2 cellular contexts compared by ENCODE assay signal in the genomic region with DNA sequence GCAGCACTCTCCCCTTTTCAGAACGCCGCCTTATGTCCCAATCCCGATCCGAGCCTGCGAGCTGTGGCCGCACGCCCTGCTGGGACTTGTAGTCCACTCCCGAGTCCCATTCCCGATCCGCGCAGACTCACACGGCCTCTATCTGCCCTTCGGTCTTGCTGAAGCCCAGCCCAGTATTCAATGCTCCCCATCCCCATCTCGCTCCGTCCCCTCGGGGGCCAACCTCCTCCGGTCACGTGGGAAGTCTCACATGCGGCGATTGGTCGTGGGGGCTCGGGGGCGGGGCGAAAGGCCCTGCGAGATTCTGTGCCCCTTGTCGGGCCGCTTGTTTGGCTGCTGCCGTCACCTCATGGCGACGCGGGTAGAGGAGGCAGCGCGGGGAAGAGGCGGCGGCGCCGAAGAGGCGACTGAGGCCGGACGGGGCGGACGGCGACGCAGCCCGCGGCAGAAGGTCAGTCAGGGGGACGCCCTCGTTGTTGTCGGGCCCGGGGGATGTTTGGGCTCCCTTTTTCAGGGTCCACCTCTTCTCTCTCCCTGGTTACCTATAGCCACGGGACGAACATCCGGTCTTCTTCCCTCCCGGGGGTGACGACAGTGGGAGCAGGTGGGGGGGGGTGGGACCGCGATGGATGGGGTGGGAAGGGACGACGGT.
TF ChIP-seq lines count a peak whose summit lies in the region.

Gene TXLNG, plus strand, starts transcription at position 328 of the 652 bp plus-strand sequence. Its CDS starts 22 bp downstream, at position 350.

TF ChIP-seq in IMR-90, 13 proteins besides CTCF, POLR2A, EP300 and RAD21:
- TF ChIP-seq, protein P1, sequence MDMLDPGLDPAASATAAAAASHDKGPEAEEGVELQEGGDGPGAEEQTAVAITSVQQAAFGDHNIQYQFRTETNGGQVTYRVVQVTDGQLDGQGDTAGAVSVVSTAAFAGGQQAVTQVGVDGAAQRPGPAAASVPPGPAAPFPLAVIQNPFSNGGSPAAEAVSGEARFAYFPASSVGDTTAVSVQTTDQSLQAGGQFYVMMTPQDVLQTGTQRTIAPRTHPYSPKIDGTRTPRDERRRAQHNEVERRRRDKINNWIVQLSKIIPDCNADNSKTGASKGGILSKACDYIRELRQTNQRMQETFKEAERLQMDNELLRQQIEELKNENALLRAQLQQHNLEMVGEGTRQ (IDR thresholded peaks at IDR 0.05; ENCODE audit: low read depth, low read length) = peak; percentile 98
- peak; percentile 69 for TF ChIP-seq MXI1 (IDR thresholded peaks at IDR 0.05; ENCODE audit: borderline replicate concordance, low read depth, low read length)
- TF ChIP-seq FOS (IDR thresholded peaks at IDR 0.05; ENCODE audit: low read depth, low read length) = no peak
- no peak for TF ChIP-seq RCOR1 (IDR thresholded peaks at IDR 0.05; ENCODE audit: insufficient replicate concordance, low read length)
- no peak for TF ChIP-seq MAFK (IDR thresholded peaks at IDR 0.05; ENCODE audit: low read depth, low read length)
- peak; percentile 72; the same call in 1 of the 2 replicates for TF ChIP-seq CHD1 (IDR thresholded peaks at IDR 0.05; ENCODE audit: low read depth, low read length)
- TF ChIP-seq NFE2L2 (IDR thresholded peaks at IDR 0.05; ENCODE audit: low read depth, low read length) = no peak
- TF ChIP-seq CEBPB (IDR thresholded peaks at IDR 0.05; ENCODE audit: low read depth, low read length) = peak; percentile 93
- peak; percentile 96 for TF ChIP-seq MAZ (IDR thresholded peaks at IDR 0.05; ENCODE audit: borderline replicate concordance, low read depth, low read length)

TF ChIP-seq in endothelial cell of umbilical vein, 7 proteins besides CTCF, POLR2A, EP300 and RAD21 (continued from another document):
- TF ChIP-seq MAX (IDR thresholded peaks at IDR 0.05; ENCODE audit: insufficient read depth, insufficient read length) (peak; percentile 75), POLR2AphosphoS5 (IDR thresholded peaks at IDR 0.05; ENCODE audit: insufficient read depth, low read depth, low read length) (peak; percentile 54)
